In genomic region chr3:179603831-179604230, GRCh38 we compare ENCODE assay signal across 1 cellular context.
TF ChIP-seq lines count a peak whose summit lies in the region.

No MANE protein-coding gene starts in this region.

TF ChIP-seq in WTC11, 78 proteins besides CTCF, POLR2A, EP300 and RAD21 (continued from another document):
- TF ChIP-seq AR (CRISPR knock-in tag; IDR thresholded peaks at IDR 0.05) = no peak
- TF ChIP-seq USF2 (CRISPR knock-in tag; IDR thresholded peaks at IDR 0.05) = no peak
- no peak for TF ChIP-seq KAT7 (CRISPR knock-in tag; IDR thresholded peaks at IDR 0.05; ENCODE audit: borderline replicate concordance)
